ENCODE assay signal across 1 cellular context in genomic region chr2:169570752-169571151, GRCh38.
A peak's percentile ranks its signal among the peaks of the same experiment; 100 is the strongest.
TF ChIP-seq lines count a peak whose summit lies in the region.
"Not testable (repeated sequence)": the region's sequence is repeated elsewhere in the genome, so short reads cannot be mapped to it uniquely, and the experiment has no call there.

No MANE protein-coding gene starts in this region.

TF ChIP-seq in K562, 482 proteins besides CTCF, POLR2A, EP300 and RAD21:
- TF ChIP-seq FOSL1 (tag; conservative IDR thresholded peaks at IDR 0.05) (peak; percentile 57), CBFA2T3 (IDR thresholded peaks at IDR 0.05) (0 out of 2 replicates have a peak, but pooled peaks have one; percentile 8), NR2C1 (IDR thresholded peaks at IDR 0.05) (peak; percentile 18; the same call in 1 of the 2 replicates), DPF2 (IDR thresholded peaks at IDR 0.05) (peak; percentile 78), GATA2 (CRISPR knock-in tag; IDR thresholded peaks at IDR 0.05) (peak; percentile 34; the same call in 1 of the 2 replicates), CBX3 (IDR thresholded peaks at IDR 0.05; ENCODE audit: borderline replicate concordance in 1 of 2, low read length in 2 of 2) (peak in 1 of 2 experiments; percentile 27; a peak in 1 of 3 replicates), TRIM28 (IDR thresholded peaks at IDR 0.05) (0 out of 2 replicates have a peak, but pooled peaks have one; percentile 18), SMARCC2 (IDR thresholded peaks at IDR 0.05; ENCODE audit: low read depth) (0 out of 2 replicates have a peak, but pooled peaks have one; percentile 40), SMARCE1 (IDR thresholded peaks at IDR 0.05) (0 out of 2 replicates have a peak, but pooled peaks have one; percentile 47), KDM1A (IDR thresholded peaks at IDR 0.05) (peak in 1 of 2 experiments; percentile 71; a peak in 2 of 4 replicates), TRIM24 (IDR thresholded peaks at IDR 0.05) (peak; percentile 23 to 33; a peak in 1 of 4 replicates), JUND (tag; IDR thresholded peaks at IDR 0.05; ENCODE audit: borderline replicate concordance, low read depth, low read length) (0 out of 3 replicates have a peak, but pooled peaks have one; percentile 36), LARP7 (IDR thresholded peaks at IDR 0.05) (peak; percentile 61; the same call in 1 of the 2 replicates), CXXC5 (CRISPR knock-in tag; IDR thresholded peaks at IDR 0.05) (0 out of 2 replicates have a peak, but pooled peaks have one; percentile 28), ATF7 (IDR thresholded peaks at IDR 0.05) (0 out of 2 replicates have a peak, but pooled peaks have one; percentile 28), ZBTB40 (IDR thresholded peaks at IDR 0.05) (0 out of 2 replicates have a peak, but pooled peaks have one; percentile 8), SMARCA4 (IDR thresholded peaks at IDR 0.05) (peak; percentile 65), EGR1 (conservative IDR thresholded peaks at IDR 0.05) (peak; percentile 84), ATF3 (IDR thresholded peaks at IDR 0.05) (peak; percentile 76), ARID2 (IDR thresholded peaks at IDR 0.05) (0 out of 2 replicates have a peak, but pooled peaks have one; percentile 11), CC2D1A (IDR thresholded peaks at IDR 0.05) (peak; percentile 21; the same call in 1 of the 2 replicates), ADNP (tag; IDR thresholded peaks at IDR 0.05) (peak; percentile 63; the same call in 1 of the 2 replicates)
- TF ChIP-seq NR2C1 (tag; IDR thresholded peaks at IDR 0.05); JUND (IDR thresholded peaks at IDR 0.05; ENCODE audit: borderline replicate concordance, low read depth, low read length); ZBTB40 (CRISPR knock-in tag; IDR thresholded peaks at IDR 0.05); ATF3 (CRISPR knock-in tag; conservative IDR thresholded peaks at IDR 0.05): not testable (repeated sequence)
